Comparison of ENCODE assay signal across 14 cellular contexts in the genomic region with DNA sequence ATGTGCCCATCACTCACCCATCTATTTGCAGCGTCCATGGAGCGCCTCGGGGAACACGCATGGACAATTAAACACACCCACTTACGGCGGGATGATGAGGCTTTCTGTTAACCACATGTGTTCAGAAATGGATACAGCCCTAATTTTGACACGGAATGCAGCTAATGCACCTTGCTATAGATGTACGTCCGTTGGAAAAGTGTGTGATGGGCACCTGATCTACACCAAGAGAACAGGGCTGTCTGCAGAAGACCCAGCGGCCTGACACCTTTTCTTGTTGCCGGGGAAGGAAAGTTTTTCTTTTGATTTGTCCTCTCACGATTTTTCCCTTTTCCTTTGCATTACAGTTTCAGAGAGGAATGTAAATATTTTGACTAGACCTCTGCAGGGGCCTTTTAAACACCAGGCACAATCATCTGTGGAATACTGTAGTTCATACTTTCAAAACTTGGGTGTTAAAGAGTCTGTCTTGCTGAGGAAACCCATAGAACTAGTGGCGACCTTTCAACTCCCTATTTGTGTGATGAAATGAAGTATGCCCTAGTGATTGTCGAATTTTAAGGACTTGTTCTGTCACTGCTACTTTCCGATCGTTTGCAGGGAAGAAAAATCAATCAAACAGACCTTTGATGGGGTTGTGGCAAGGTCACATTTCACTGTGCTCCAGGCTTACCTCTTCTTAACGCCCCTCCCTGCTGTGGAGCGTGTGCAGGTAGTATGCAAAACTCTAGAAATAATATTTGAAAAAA. TPM values are rescaled to one million over a fixed set of nuclear protein-coding genes. Genes with fewer than 3 reads are reported as not detected.
DNase-seq lines count a peak whose midpoint lies in the region; TF ChIP-seq lines count a peak whose summit lies in the region.
"Had no signal": no experiment of that assay in that cellular context is flagged by ENCODE, and none has a peak within 500 bp of the region (broad histone marks: within the 10 kb centered on the region; RNA-seq: fewer than 3 reads in every experiment).

No MANE protein-coding gene starts in this region.

- intact Hi-C loops in adrenal gland (cut with DNase I) = no loop called here

- DNase-seq in AG20443 (ENCODE audit: low spot score) (peak; percentile 24), adipocyte (ENCODE audit: low read depth) (peak; percentile 15), adrenal gland (no peak), Ammon's horn (ENCODE audit: low spot score) (no peak), SIG-M5 (lab: John Stamatoyannopoulos, UW) (no peak)
- DNase-seq: activated CD4-positive, alpha-beta T cell treated with anti-CD3 and anti-CD28 coated beads for 1 hour; effector memory CD4-positive, alpha-beta T cell; NCI-H446 treated with DMSO at 0.1 percent for 48 hours; nucleus accumbens; Right ventricle myocardium superior; stimulated activated CD4-positive, alpha-beta T cell treated with anti-CD3 and anti-CD28 coated beads, Interleukin-4, amount 100 ng/mL, for 1 hour had no signal

- TF ChIP-seq POLR2A in adrenal gland (IDR thresholded peaks at IDR 0.05) = no peak

- TF ChIP-seq CTCF in adrenal gland (IDR thresholded peaks at IDR 0.05) = no peak

- H3K36me3 ChIP-seq in ES-I3 (ENCODE audit: insufficient read depth, low read length) (no peaks in the 10 kb centered on the region), adipocyte (ENCODE audit: control insufficient read depth, insufficient read depth, low read length, severe bottlenecking) (no peaks in the 10 kb centered on the region), iPS-20b (ENCODE audit: insufficient read depth, low read depth, low read length) (no peaks in the 10 kb centered on the region), adrenal gland (replicated peaks in 1 of 2) (no peaks in the 10 kb centered on the region)
- H3K36me3 ChIP-seq: suprapubic skin had no signal

- H3K4me1 ChIP-seq in ES-I3 (ENCODE audit: insufficient read depth, low read length) = peaks cover 8% of the 10 kb centered on the region; the same call in 1 of the 2 replicates
- no peaks in the 10 kb centered on the region for H3K4me1 ChIP-seq in adipocyte (ENCODE audit: control insufficient read depth, insufficient read depth, low read length)
- peaks cover 48% of the 10 kb centered on the region for H3K4me1 ChIP-seq in iPS-20b (ENCODE audit: insufficient read depth, low read length)
- H3K4me1 ChIP-seq in adrenal gland (replicated peaks in 1 of 2) = no peaks in the 10 kb centered on the region

- no peak overlapping the region for H3K4me3 ChIP-seq in adipocyte (ENCODE audit: low read length)
- H3K4me3 ChIP-seq in iPS-20b (ENCODE audit: low read length) = peak overlapping the region; percentile 44; the same call in 1 of the 2 replicates
- peak overlapping the region in 1 of 4 donors; percentile 5 for H3K4me3 ChIP-seq in adrenal gland
- H3K4me3 ChIP-seq: suprapubic skin had no signal

- WGBS in adrenal gland, 4 donors = 13 to 15% (median 14%) methylated on average over 14 to 18 of the region's 18 CpGs

- H3K9ac ChIP-seq in ES-I3 (ENCODE audit: low read depth, low read length) = peak overlapping the region; percentile 42; the same call in 1 of the 2 replicates
- no peak overlapping the region for H3K9ac ChIP-seq in adipocyte (ENCODE audit: low read length)
- H3K9ac ChIP-seq in iPS-20b (ENCODE audit: low read depth, low read length) = no peak overlapping the region

- H3K27me3 ChIP-seq in adipocyte (replicated peaks; ENCODE audit: control insufficient read depth, insufficient read depth, low read length) (peaks cover 74% of the 10 kb centered on the region), iPS-20b (ENCODE audit: insufficient read depth, low read length) (peaks cover 98% of the 10 kb centered on the region), adrenal gland (peaks cover 87% of the 10 kb centered on the region)

- H3K9me3 ChIP-seq in ES-I3 (ENCODE audit: control insufficient read depth, insufficient read depth, low read length) (no peaks in the 10 kb centered on the region), adipocyte (ENCODE audit: control insufficient read depth, low read length) (peaks cover 6% of the 10 kb centered on the region), iPS-20b (ENCODE audit: insufficient read depth, low read depth, low read length) (no peaks in the 10 kb centered on the region), adrenal gland (replicated peaks in 1 of 3) (no peaks in the 10 kb centered on the region)
- H3K9me3 ChIP-seq: suprapubic skin had no signal

- H3K27ac ChIP-seq in iPS-20b (ENCODE audit: low read length) (no peak overlapping the region), adrenal gland (no peak overlapping the region)
- H3K27ac ChIP-seq: suprapubic skin had no signal

RNA-seq across cellular contexts. Expression of a gene that starts 16.5 kb away (rescaled TPM):
- total RNA-seq in adrenal gland = 1 to 10 TPM in 2 of 8 donors, under 1 TPM in 4, not detected in 2; 0.11 to 3.7 (median 0.68) TPM
- polyA plus RNA-seq in adrenal gland = under 1 TPM; 0.08 to 0.30 (median 0.20) TPM
- total RNA-seq: Right ventricle myocardium superior had no signal

Comparison
In these comparisons a context has a peak if more than half of its experiments do, and no peak if none do; other contexts are left out.
1. DNase-seq: peak in AG20443 (single experiment) and adipocyte (single experiment); none in adrenal gland (0 of 7), Ammon's horn (single experiment) and SIG-M5 (single experiment).